14 cellular contexts compared by ENCODE assay signal in genomic region chr4:1843852-1844251, GRCh38. TPM values are rescaled to one million over a fixed set of nuclear protein-coding genes. Genes with fewer than 3 reads are reported as not detected.
DNase-seq lines count a peak whose midpoint lies in the region; ATAC-seq and TF ChIP-seq lines count a peak whose summit lies in the region.
"Had no signal": no experiment of that assay in that cellular context is flagged by ENCODE, and none has a peak within 500 bp of the region (broad histone marks: within the 10 kb centered on the region; RNA-seq: fewer than 3 reads in every experiment).

No MANE protein-coding gene starts in this region.

- H2BK20ac ChIP-seq in H9 (ENCODE audit: low read depth, low read length, poor library complexity, severe bottlenecking) = no peak overlapping the region

- WGBS in H9 (ENCODE audit: extremely low coverage, insufficient read length, low lambda C conversion rate) = no CpG with 5 or more reads among the region's 10 CpGs

- no peaks in the 10 kb centered on the region for H3K23me2 ChIP-seq in H9 (ENCODE audit: insufficient read length, low read depth, low read length, poor library complexity, severe bottlenecking)

- no peak overlapping the region for H3K56ac ChIP-seq in H9 (ENCODE audit: insufficient read length, low read depth, low read length)

- H3K18ac ChIP-seq in H9 (ENCODE audit: insufficient read length, low read depth, low read length) = no peak overlapping the region

- no peaks in the 10 kb centered on the region for H4K20me1 ChIP-seq in H9 (ENCODE audit: control insufficient read depth, insufficient read depth, insufficient read length)

- H3K4me1 ChIP-seq in H9 (ENCODE audit: insufficient read depth, low read length) (no peaks in the 10 kb centered on the region), right atrium auricular region (peaks cover 0 to 28% of the 10 kb centered on the region in 2 donors)

- no peak overlapping the region for H4K5ac ChIP-seq in H9 (ENCODE audit: insufficient read length, low read depth, low read length)

- H3K14ac ChIP-seq in H9 (ENCODE audit: insufficient read depth, low read length) = no peak overlapping the region

- no peak overlapping the region for H4K8ac ChIP-seq in H9 (replicated peaks; ENCODE audit: insufficient read length, low read depth, low read length)

- no peak overlapping the region for H2AFZ ChIP-seq in H9 (ENCODE audit: low read length)

- H2BK12ac ChIP-seq in H9 (ENCODE audit: insufficient read length, low read depth, low read length) = no peak overlapping the region

- H2AK5ac ChIP-seq in H9 (ENCODE audit: insufficient read length, low read length) = no peak overlapping the region

- H3K79me1 ChIP-seq in H9 (ENCODE audit: insufficient read depth, low read depth, low read length, poor library complexity, severe bottlenecking) = no peaks in the 10 kb centered on the region

- intact Hi-C loops in sciatic nerve (cut with DNase I) = no loop called here

- no peak overlapping the region for H2BK120ac ChIP-seq in H9 (ENCODE audit: low read depth, low read length, poor library complexity, severe bottlenecking)

- H3K9me3 ChIP-seq in H9 (ENCODE audit: control insufficient read depth, low read depth, low read length) (no peaks in the 10 kb centered on the region), right atrium auricular region (no peaks in the 10 kb centered on the region)
- H3K9me3 ChIP-seq: thoracic aorta had no signal

- no peak overlapping the region for H3K4ac ChIP-seq in H9 (ENCODE audit: low read depth, low read length)

- no peaks in the 10 kb centered on the region for H3K79me2 ChIP-seq in H9 (ENCODE audit: insufficient read depth, low read length)

- H3K36me3 Mint-ChIP-seq in H9 (ENCODE audit: insufficient read depth in 1 of 3, low read depth in 3 of 3) = peaks cover 23 to 61% (median 42%) of the 10 kb centered on the region in 3 experiments; a peak in 6 of 7 replicates

- H3K36me3 ChIP-seq in right atrium auricular region = peaks cover 39% of the 10 kb centered on the region
- peaks cover 10% of the 10 kb centered on the region for H3K36me3 ChIP-seq in H7 (replicated peaks; ENCODE audit: control insufficient read depth, insufficient read depth, low read length)

- H2BK5ac ChIP-seq in H9 (ENCODE audit: insufficient read length, low read length) = no peak overlapping the region

- no peak overlapping the region for H2BK15ac ChIP-seq in H9 (ENCODE audit: low read depth, low read length)

- no peaks in the 10 kb centered on the region for H3K4me1 Mint-ChIP-seq in H9

- ATAC-seq in sciatic nerve = peak; percentile 69
- ATAC-seq in GM21723 (IDR thresholded peaks at IDR 0.05; ENCODE audit: unreplicated experiment) = no peak
- ATAC-seq in GM21619 (IDR thresholded peaks at IDR 0.05; ENCODE audit: unreplicated experiment) = no peak

- no peak overlapping the region for H3K9ac ChIP-seq in H9 (ENCODE audit: extremely low read depth, insufficient read length, low read length)

- no peak overlapping the region for H3T11ph ChIP-seq in H9 (ENCODE audit: low read length)

- H3K27ac ChIP-seq in H9 (ENCODE audit: insufficient read length, low read depth, low read length) (no peak overlapping the region), cingulate gyrus (ENCODE audit: low read depth, low read length) (peak overlapping the region; percentile 65), right atrium auricular region (peak overlapping the region; percentile 36 to 64)
- H3K27ac ChIP-seq: thoracic aorta, WERI-Rb-1 had no signal

- no peak overlapping the region for H4K91ac ChIP-seq in H9 (ENCODE audit: insufficient read length, low read depth, low read length)

- H3K9me3 Mint-ChIP-seq in H9 = no peaks in the 10 kb centered on the region

- no peak for DNase-seq in H9
- DNase-seq in right atrium auricular region (ENCODE audit: low spot score) = peak; percentile 79
- DNase-seq in sciatic nerve (ENCODE audit: low spot score) = no peak
- DNase-seq in H7 = no peak
- no peak for DNase-seq in GDM1 (lab: John Stamatoyannopoulos, UW)
- DNase-seq: effector CD4-positive, alpha-beta T cell; NCI-H1930; NCI-H526; WERI-Rb-1 had no signal

- H3K27me3 ChIP-seq in H9 (ENCODE audit: insufficient read depth, low read length) (no peaks in the 10 kb centered on the region), right atrium auricular region (no peaks in the 10 kb centered on the region), H7 (ENCODE audit: control insufficient read depth, insufficient read depth, low read length) (no peaks in the 10 kb centered on the region)

- H3K4me2 ChIP-seq in H9 (ENCODE audit: insufficient read depth, insufficient read length, low read length) = no peak overlapping the region

- peak overlapping the region in 2 of 3 experiments; percentile 20 to 27; a peak in 1 of 7 replicates for H3K27ac Mint-ChIP-seq in H9
- H3K27ac Mint-ChIP-seq: B cell had no signal

- TF ChIP-seq CTCF in H9 (conservative IDR thresholded peaks at IDR 0.05) (no peak), right atrium auricular region (IDR thresholded peaks at IDR 0.05) (peak in 1 of 2 donors; percentile 7)

- H3K4me3 ChIP-seq in right atrium auricular region (no peak overlapping the region), H7 (ENCODE audit: insufficient read depth, low read depth, low read length) (no peak overlapping the region)
- H3K4me3 ChIP-seq: thoracic aorta had no signal

- H3K4me3 Mint-ChIP-seq in H9 = no peak overlapping the region
- H3K4me3 Mint-ChIP-seq: B cell had no signal

- no peaks in the 10 kb centered on the region for H3K27me3 Mint-ChIP-seq in H9 (ENCODE audit: low read depth)
- H3K27me3 Mint-ChIP-seq: B cell had no signal

- H3K23ac ChIP-seq in H9 (ENCODE audit: insufficient read length, low read depth, low read length) = no peak overlapping the region

RNA-seq across cellular contexts. Expression of gene LETM1, which starts 12.1 kb away (rescaled TPM):
- 41.3 and 43.4 TPM in 2 replicates for total RNA-seq in H9 (2021)
- total RNA-seq in right atrium auricular region = 10 to 100 TPM; 32.1 to 34.5 TPM
- total RNA-seq in sciatic nerve = 37.9 TPM
- total RNA-seq in H7 (2014; rRNA removed; shearing (Covaris generic)) = 68.8 and 80.5 TPM in 2 replicates

RNA-seq across cellular contexts. Expression of gene NSD2, which starts 27.3 kb away (rescaled TPM):
- total RNA-seq in H9 (2021) = 123 and 136 TPM in 2 replicates
- total RNA-seq in right atrium auricular region = 10 to 100 TPM; 23.8 to 36.3 TPM
- 51.4 TPM for total RNA-seq in sciatic nerve
- 89.5 and 92.4 TPM in 2 replicates for total RNA-seq in H7 (2014; rRNA removed; shearing (Covaris generic))

RNA-seq across cellular contexts. Expression of gene FGFR3, which starts 50.8 kb away (rescaled TPM):
- total RNA-seq in H9 (2021) (75.7 and 81.2 TPM in 2 replicates), right atrium auricular region (10 to 100 TPM in 1 of 2 donors, 1 to 10 TPM in 1; 2.6 to 15.4 TPM), sciatic nerve (5.4 TPM)
- 37.5 and 43.6 TPM in 2 replicates for total RNA-seq in H7 (2014; rRNA removed; shearing (Covaris generic))
- total RNA-seq: B cell had no signal
